In the genomic region with DNA sequence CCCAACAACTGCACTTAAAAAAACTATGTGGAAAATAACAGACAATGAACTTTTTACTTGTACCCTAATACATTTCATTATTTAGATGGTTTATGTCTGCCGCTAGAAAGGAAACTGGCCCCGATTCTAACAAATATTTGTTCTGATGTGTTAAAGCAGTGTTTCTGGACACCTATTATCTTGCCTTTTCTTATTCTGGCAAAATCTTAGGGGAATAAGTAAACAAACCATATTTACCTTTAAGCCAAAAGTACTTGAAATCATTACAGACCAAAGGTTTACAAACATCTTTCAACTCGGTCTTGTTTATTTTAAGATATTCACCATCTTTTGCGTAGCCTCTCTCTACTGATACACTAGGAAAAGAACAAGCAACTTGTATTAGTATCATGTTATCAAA, we compare ENCODE assay signal across 33 cellular contexts. TPM values are rescaled to one million over a fixed set of nuclear protein-coding genes. Genes with fewer than 3 reads are reported as not detected.
"Had no signal": no experiment of that assay in that cellular context is flagged by ENCODE, and none has a peak within 500 bp of the region (broad histone marks: within the 10 kb centered on the region; RNA-seq: fewer than 3 reads in every experiment).

No MANE protein-coding gene starts in this region.

- H3K27ac ChIP-seq: left ventricle myocardium inferior, pancreas, prostate gland, skin epidermis, stomach, testis, thyroid gland, transverse colon, upper lobe of left lung, vagina had no signal

- H3K4me3 ChIP-seq: left ventricle myocardium inferior, lung, mucosa of descending colon, pancreas, prostate gland, skin epidermis, stomach, testis, thyroid gland, transverse colon, upper lobe of left lung, vagina had no signal

- H3K27me3 ChIP-seq: testis, thyroid gland, upper lobe of left lung, vagina had no signal

- H3K4me1 ChIP-seq: left ventricle myocardium inferior, pancreas, prostate gland, stomach, testis, thyroid gland, upper lobe of left lung, vagina had no signal

- H3K9me3 ChIP-seq: left ventricle myocardium inferior, mucosa of descending colon, pancreas, prostate gland, stomach, testis, thyroid gland, transverse colon, upper lobe of left lung, vagina had no signal

- ATAC-seq: left colon; mucosa of descending colon; naive thymus-derived CD4-positive, alpha-beta T cell; natural killer cell treated with Interleukin-12 subunit alpha and Interleukin-12 subunit beta and Interleukin-15 and Interleukin-18, amount 100 ng/mL, for 72 hours; pancreas; right cardiac atrium; sciatic nerve; stimulated activated naive B cell treated with anti-CD40 and anti-IgM and Interleukin-4, amounts not matched to agents 10 μg/mL and 1 μg/mL and 100 μg/mL, for 72 hours; stimulated activated naive CD8-positive, alpha-beta T cell treated with anti-CD3 and anti-CD28 coated beads, Interleukin-15, Interleukin-2, amounts not matched to agents 100 U/mL and 50 U/mL, for 24 hours had no signal

- DNase-seq: hypothalamus; immature natural killer cell; kidney; left colon; left ventricle myocardium inferior; midbrain; mucosa of descending colon; naive thymus-derived CD4-positive, alpha-beta T cell; nucleus accumbens; pancreas; posterior cingulate gyrus; retina; right cardiac atrium; stimulated activated CD4-positive, alpha-beta T cell treated with anti-CD3 and anti-CD28 coated beads, Interleukin-12 subunit alpha, Interleukin-12 subunit beta, amount 100 ng/mL, for 4 hours; stimulated activated CD4-positive, alpha-beta T cell treated with anti-CD3 and anti-CD28 coated beads, Interleukin-15, amount 100 ng/mL, for 24 hours; stimulated activated CD4-positive, alpha-beta T cell treated with anti-CD3 and anti-CD28 coated beads, Interleukin-2, amount 100 ng/mL, for 24 hours; stimulated activated CD4-positive, alpha-beta T cell treated with anti-CD3 and anti-CD28 coated beads, Interleukin-4, amount 100 ng/mL, for 1 hour; stimulated activated naive B cell treated with anti-CD40 and anti-IgM and Interleukin-4, amounts not matched to agents 10 μg/mL and 1 μg/mL and 100 μg/mL, for 72 hours; stimulated activated naive CD8-positive, alpha-beta T cell treated with anti-CD3 and anti-CD28 coated beads, Interleukin-15, Interleukin-2, amounts not matched to agents 100 U/mL and 50 U/mL, for 24 hours; stomach; testis; thyroid gland; transverse colon; upper lobe of left lung had no signal

- H3K36me3 ChIP-seq: left ventricle myocardium inferior, pancreas, prostate gland, stomach, thyroid gland, transverse colon, upper lobe of left lung, vagina had no signal

- FAIRE-seq: islet of Langerhans had no signal

RNA-seq across cellular contexts. Expression of a gene that starts 11.8 kb away (rescaled TPM):
- total RNA-seq: kidney; left ventricle myocardium inferior; lung; naive thymus-derived CD4-positive, alpha-beta T cell; natural killer cell treated with Interleukin-12 subunit alpha and Interleukin-12 subunit beta and Interleukin-15 and Interleukin-18, amount 100 ng/mL, for 72 hours; testis; transverse colon; upper lobe of left lung; vagina had no signal

RNA-seq across cellular contexts. Expression of a gene that starts 29.2 kb away (rescaled TPM):
- total RNA-seq: kidney, left ventricle myocardium inferior, mesenteric fat pad, pancreas, right cardiac atrium, stomach, upper lobe of left lung, urinary bladder, vagina had no signal
